In genomic region chr1:224579526-224579925, GRCh38 we compare ENCODE assay signal across 13 cellular contexts. TPM values are rescaled to one million over a fixed set of nuclear protein-coding genes. Genes with fewer than 3 reads are reported as not detected.
DNase-seq lines count a peak whose midpoint lies in the region; ATAC-seq and TF ChIP-seq lines count a peak whose summit lies in the region.
"Had no signal": no experiment of that assay in that cellular context is flagged by ENCODE, and none has a peak within 500 bp of the region (broad histone marks: within the 10 kb centered on the region; RNA-seq: fewer than 3 reads in every experiment).

No MANE protein-coding gene starts in this region.

- H3K27me3 ChIP-seq in PC-3 (ENCODE audit: low read length): no peaks in the 10 kb centered on the region
- H3K27me3 ChIP-seq in fibroblast of lung (ENCODE audit: control insufficient read depth, insufficient read depth, low read length): no peaks in the 10 kb centered on the region
- no peaks in the 10 kb centered on the region for H3K27me3 ChIP-seq in osteoblast (ENCODE audit: insufficient read depth, low read length)
- H3K27me3 ChIP-seq: heart right ventricle had no signal

- no peak overlapping the region for H3K4me3 ChIP-seq in PC-3 (ENCODE audit: low read length)
- no peak overlapping the region for H3K4me3 ChIP-seq in fibroblast of lung (replicated peaks in 1 of 4; ENCODE audit: control extremely low read depth in 1 of 4, insufficient read depth in 1 of 4, low read depth in 3 of 4, low read length in 4 of 4)
- H3K4me3 ChIP-seq in osteoblast (ENCODE audit: insufficient read depth, low read length): no peak overlapping the region
- H3K4me3 ChIP-seq: heart right ventricle, prostate gland had no signal

- peaks cover 7% of the 10 kb centered on the region; the same call in 1 of the 2 replicates for H3K4me1 ChIP-seq in PC-3 (ENCODE audit: insufficient read depth, low read length)
- no peaks in the 10 kb centered on the region for H3K4me1 ChIP-seq in fibroblast of lung (ENCODE audit: control insufficient read depth, extremely low read depth, insufficient read depth, low read length)
- peaks cover 6% of the 10 kb centered on the region for H3K4me1 ChIP-seq in osteoblast (ENCODE audit: insufficient read depth, low read length)
- H3K4me1 ChIP-seq: heart right ventricle, prostate gland had no signal

- H2AFZ ChIP-seq in PC-3 (ENCODE audit: low read length) (no peak overlapping the region), fibroblast of lung (ENCODE audit: low read length) (no peak overlapping the region), osteoblast (ENCODE audit: low read length) (peak overlapping the region; percentile 76)

- H3K4me1 Mint-ChIP-seq in activated naive CD4-positive, alpha-beta T cell treated with anti-CD3 and anti-CD28 coated beads for 36 hours (ENCODE audit: low read depth): no peaks in the 10 kb centered on the region

- H3K4me2 ChIP-seq in PC-3 (ENCODE audit: low read length): no peak overlapping the region
- no peak overlapping the region for H3K4me2 ChIP-seq in fibroblast of lung (ENCODE audit: extremely low read depth, insufficient read depth, low read length)
- H3K4me2 ChIP-seq in osteoblast (ENCODE audit: insufficient read depth, low read length): peak overlapping the region; percentile 31

- DNase-seq in EL (peak; percentile 55), PC-3 (peak; percentile 30), fibroblast of lung (ENCODE audit: low read depth in 2 of 2) (peak; percentile 61 to 72), osteoblast (ENCODE audit: insufficient read length, low spot score, missing footprints) (no peak), NCI-H345 treated with DMSO at 0.1 percent for 48 hours (lab: John Stamatoyannopoulos, UW; ENCODE audit: unreplicated experiment) (no peak), globus pallidus (ENCODE audit: low spot score) (no peak)
- DNase-seq in activated naive CD4-positive, alpha-beta T cell treated with anti-CD3 and anti-CD28 coated beads for 36 hours: no peak
- no peak for DNase-seq in activated CD4-positive, alpha-beta T cell treated with anti-CD3 and anti-CD28 coated beads for 4 hours
- DNase-seq: Calu3, heart right ventricle, NCI-H1417 had no signal

- no peaks in the 10 kb centered on the region for H3K27me3 Mint-ChIP-seq in activated naive CD4-positive, alpha-beta T cell treated with anti-CD3 and anti-CD28 coated beads for 36 hours (ENCODE audit: low read depth)

- no peaks in the 10 kb centered on the region for H3F3A ChIP-seq in PC-3 (ENCODE audit: low read length, unreplicated experiment)

- no peak overlapping the region for H3K27ac Mint-ChIP-seq in activated naive CD4-positive, alpha-beta T cell treated with anti-CD3 and anti-CD28 coated beads for 36 hours
- H3K27ac Mint-ChIP-seq: activated T-helper 2 cell treated with anti-CD3 and anti-CD28 coated beads, Interferon-gamma antibody, Interleukin-2, Interleukin-4, amounts not matched to agents 10 μg/mL and 5 μg/mL and 100 μg/mL, durations not matched to agents 14 hours and 24 hours and 36 hours had no signal

- intact Hi-C loops in PC-3 (cut with micrococcal nuclease): no loop called here
- intact Hi-C loops in activated naive CD4-positive, alpha-beta T cell treated with anti-CD3 and anti-CD28 coated beads for 36 hours (cut with micrococcal nuclease): no loop called here

- no peak overlapping the region for H3K4me3 Mint-ChIP-seq in activated naive CD4-positive, alpha-beta T cell treated with anti-CD3 and anti-CD28 coated beads for 36 hours

- TF ChIP-seq CTCF in PC-3 (conservative IDR thresholded peaks at IDR 0.05; ENCODE audit: low read depth, low read length) (no peak), fibroblast of lung (conservative IDR thresholded peaks at IDR 0.05 in 1 of 2, IDR thresholded peaks at IDR 0.05 in 1 of 2; ENCODE audit: low read depth in 1 of 2, low read length in 2 of 2) (no peak), osteoblast (IDR thresholded peaks at IDR 0.05; ENCODE audit: extremely low read depth, low read depth, low read length) (no peak)

- 0 out of 2 replicates have a peak, but pooled peaks cover 2% of the 10 kb centered on the region for H3K9me3 ChIP-seq in PC-3 (ENCODE audit: low read length)
- no peaks in the 10 kb centered on the region for H3K9me3 ChIP-seq in fibroblast of lung (ENCODE audit: control insufficient read depth, insufficient read depth, low read depth, low read length)
- no peaks in the 10 kb centered on the region for H3K9me3 ChIP-seq in osteoblast (ENCODE audit: low read depth, low read length)
- H3K9me3 ChIP-seq: prostate gland had no signal

- CTCF ChIA-PET in PC-3 (lab: Charles Lee): no interaction called here
- CTCF ChIA-PET in activated naive CD4-positive, alpha-beta T cell treated with anti-CD3 and anti-CD28 coated beads for 36 hours (lab: Charles Lee): no interaction called here

- H3K79me2 ChIP-seq in PC-3 (ENCODE audit: low read length) (no peaks in the 10 kb centered on the region), fibroblast of lung (ENCODE audit: control insufficient read depth, insufficient read depth, low read length) (no peaks in the 10 kb centered on the region), osteoblast (ENCODE audit: insufficient read depth, low read length) (no peaks in the 10 kb centered on the region)

- peak; percentile 29; the same call in 1 of the 2 replicates for ATAC-seq in PC-3
- ATAC-seq: heart right ventricle had no signal

- H3K9me2 ChIP-seq in PC-3 (replicated peaks; ENCODE audit: low read length): no peaks in the 10 kb centered on the region

- POLR2A ChIA-PET in PC-3 (lab: Charles Lee; ENCODE audit: unreplicated experiment): no interaction called here

- H3K36me3 ChIP-seq in PC-3 (ENCODE audit: low read depth, low read length) (no peaks in the 10 kb centered on the region), fibroblast of lung (ENCODE audit: control insufficient read depth, insufficient read depth, low read length) (no peaks in the 10 kb centered on the region), osteoblast (ENCODE audit: insufficient read depth, low read length) (no peaks in the 10 kb centered on the region)
- H3K36me3 ChIP-seq: heart right ventricle, prostate gland had no signal

- peaks cover 9% of the 10 kb centered on the region for H3K9me3 Mint-ChIP-seq in activated naive CD4-positive, alpha-beta T cell treated with anti-CD3 and anti-CD28 coated beads for 36 hours

- H3K27ac ChIP-seq in PC-3 (ENCODE audit: low read length): no peak overlapping the region
- H3K27ac ChIP-seq in fibroblast of lung (ENCODE audit: insufficient read depth, low read length): no peak overlapping the region
- H3K27ac ChIP-seq in osteoblast (ENCODE audit: low read depth, low read length): no peak overlapping the region
- H3K27ac ChIP-seq: heart right ventricle, prostate gland had no signal

- H4K20me1 ChIP-seq in PC-3 (ENCODE audit: low read length) (no peaks in the 10 kb centered on the region), fibroblast of lung (ENCODE audit: control insufficient read depth, extremely low read depth, insufficient read depth, low read length) (no peaks in the 10 kb centered on the region), osteoblast (ENCODE audit: insufficient read depth, low read length) (no peaks in the 10 kb centered on the region)

- H3K9ac ChIP-seq in PC-3 (ENCODE audit: low read length): no peak overlapping the region
- no peak overlapping the region for H3K9ac ChIP-seq in fibroblast of lung (ENCODE audit: insufficient read depth, low read length)

- no TSS peak for BruUV-seq in PC-3 (replicated peaks; lab: Mats Ljungman, UMichigan)

- peaks cover 4% of the 10 kb centered on the region for H3K36me3 Mint-ChIP-seq in activated naive CD4-positive, alpha-beta T cell treated with anti-CD3 and anti-CD28 coated beads for 36 hours (ENCODE audit: low read depth)

RNA-seq across cellular contexts. Expression of gene CNIH3, which starts 36.6 kb away (rescaled TPM):
- 5.6 and 7.4 TPM in 2 replicates for total RNA-seq in PC-3 (2014; rRNA removed)
- total RNA-seq in fibroblast of lung: 15.7 and 28.1 TPM in 2 replicates
- 3.7 and 19.7 TPM in 2 replicates for polyA plus RNA-seq in fibroblast of lung
- polyA plus RNA-seq in fibroblast of lung (2012): 4.8 and 22.8 TPM in 2 replicates
- polyA minus RNA-seq in fibroblast of lung (ENCODE audit: low replicate concordance): 1.5 and 41.6 TPM in 2 replicates
- 3.6 and 9.7 TPM in 2 replicates for total RNA-seq in osteoblast
- 1 to 10 TPM in 1 of 2 experiments, under 1 TPM in 1; 0.59 to 2.5 TPM for total RNA-seq in activated naive CD4-positive, alpha-beta T cell treated with anti-CD3 and anti-CD28 coated beads for 36 hours

Comparison
In these comparisons a context has a peak if more than half of its experiments do, and no peak if none do; other contexts are left out.
1. DNase-seq: peak in EL (single experiment), PC-3 (single experiment) and fibroblast of lung (2 of 2); none in osteoblast (single experiment), NCI-H345 treated with DMSO at 0.1 percent for 48 hours (single experiment), activated naive CD4-positive, alpha-beta T cell treated with anti-CD3 and anti-CD28 coated beads for 36 hours (single experiment), globus pallidus (single experiment) and activated CD4-positive, alpha-beta T cell treated with anti-CD3 and anti-CD28 coated beads for 4 hours (0 of 2).